9 cellular contexts compared by ENCODE assay signal in genomic region chr2:46230115-46230571, GRCh38.
A peak's percentile ranks its signal among the peaks of the same experiment; 100 is the strongest.
DNase-seq lines count a peak whose midpoint lies in the region; ATAC-seq, FAIRE-seq and TF ChIP-seq lines count a peak whose summit lies in the region.
"Had no signal": no experiment of that assay in that cellular context is flagged by ENCODE, and none has a peak within 500 bp of the region (broad histone marks: within the 10 kb centered on the region; RNA-seq: fewer than 3 reads in every experiment).

No MANE protein-coding gene starts in this region.

- H3K27ac Mint-ChIP-seq in CD8-positive, alpha-beta T cell: peak overlapping the region; percentile 80
- H3K27ac Mint-ChIP-seq in activated T-cell treated with anti-CD3 and anti-CD28 coated beads, Interleukin-2, amount 50 U/mL, for 72 hours: peak overlapping the region; percentile 18

- H3K18ac ChIP-seq in mesenchymal stem cell (ENCODE audit: low read depth in 1 of 2, low read length in 2 of 2): no peak overlapping the region

- H2BK5ac ChIP-seq in mesenchymal stem cell (ENCODE audit: low read depth, low read length, poor library complexity, severe bottlenecking): peak overlapping the region; percentile 9

- intact Hi-C loops in CD8-positive, alpha-beta T cell (cut with DNase I, micrococcal nuclease): no loop called here

- no peak overlapping the region for H2BK12ac ChIP-seq in mesenchymal stem cell (ENCODE audit: low read length in 2 of 2)

- H3K9me3 Mint-ChIP-seq in CD8-positive, alpha-beta T cell: no peaks in the 10 kb centered on the region
- H3K9me3 Mint-ChIP-seq in activated T-cell treated with anti-CD3 and anti-CD28 coated beads, Interleukin-2, amount 50 U/mL, for 72 hours: no peaks in the 10 kb centered on the region

- CTCF ChIA-PET in CD8-positive, alpha-beta T cell (lab: Charles Lee): interaction anchor here (1.1 to 1.4 kb wide), 2 partner anchors 12 to 133 kb away, joined by 3 read pairs; no protein-coding TSS in a partner anchor

- no peaks in the 10 kb centered on the region for H3K27me3 Mint-ChIP-seq in CD8-positive, alpha-beta T cell (ENCODE audit: low read depth)
- no peaks in the 10 kb centered on the region for H3K27me3 Mint-ChIP-seq in activated T-cell treated with anti-CD3 and anti-CD28 coated beads, Interleukin-2, amount 50 U/mL, for 72 hours (ENCODE audit: low read depth)

- no peak overlapping the region for H4K8ac ChIP-seq in mesenchymal stem cell (ENCODE audit: low read length)

- peak; percentile 78 for FAIRE-seq in GM19239 (lab: Jason Lieb, UNC)
- FAIRE-seq in GM12892 (lab: Jason Lieb, UNC): no peak
- FAIRE-seq: bronchial epithelial cell had no signal

- H3K4me3 Mint-ChIP-seq in CD8-positive, alpha-beta T cell: no peak overlapping the region
- H3K4me3 Mint-ChIP-seq in activated T-cell treated with anti-CD3 and anti-CD28 coated beads, Interleukin-2, amount 50 U/mL, for 72 hours: peak overlapping the region; percentile 12 to 61

- POLR2A ChIA-PET in CD8-positive, alpha-beta T cell (lab: Charles Lee): interaction anchor here (0.7 kb wide), 1 partner anchor 196 kb away, joined by 3 read pairs; no protein-coding TSS in a partner anchor

- no peak overlapping the region for H2BK15ac ChIP-seq in mesenchymal stem cell (ENCODE audit: low read depth, poor library complexity, severe bottlenecking)

- DNase-seq in CD8-positive, alpha-beta T cell: peak in 2 of 7 experiments; percentile 7 to 22
- DNase-seq in GM19239 (ENCODE audit: insufficient read length, low spot score) (no peak), mesenchymal stem cell (no peak), NCI-H2171 treated with DMSO at 0.1 percent for 48 hours (lab: John Stamatoyannopoulos, UW) (no peak), GM12892 (ENCODE audit: insufficient read length) (no peak), NCI-H1694 treated with DMSO at 0.1 percent for 48 hours (lab: John Stamatoyannopoulos, UW) (no peak)
- peak; percentile 23 to 60 for DNase-seq in activated T-cell treated with anti-CD3 and anti-CD28 coated beads, Interleukin-2, amount 50 U/mL, for 72 hours

- H3K23ac ChIP-seq in mesenchymal stem cell (ENCODE audit: low read length in 2 of 2): no peak overlapping the region

- H3K4me3 ChIP-seq in CD8-positive, alpha-beta T cell (ENCODE audit: low read depth, low read length): no peak overlapping the region
- no peak overlapping the region for H3K4me3 ChIP-seq in mesenchymal stem cell (ENCODE audit: insufficient read depth in 1 of 2, low read depth in 1 of 2, low read length in 2 of 2)

- TF ChIP-seq POLR2A in GM12892 (IDR thresholded peaks at IDR 0.05; ENCODE audit: low read depth, low read length): no peak

- H3K4ac ChIP-seq in mesenchymal stem cell (ENCODE audit: low read depth in 1 of 2, low read length in 2 of 2): no peak overlapping the region

- no peaks in the 10 kb centered on the region for H3K79me1 ChIP-seq in mesenchymal stem cell (replicated peaks; ENCODE audit: low read length, poor library complexity, severe bottlenecking)

- TF ChIP-seq CTCF in CD8-positive, alpha-beta T cell (IDR thresholded peaks at IDR 0.05): no peak

- no peak overlapping the region for H2BK120ac ChIP-seq in mesenchymal stem cell (ENCODE audit: low read depth, low read length)

- H2AK5ac ChIP-seq in mesenchymal stem cell (ENCODE audit: low read length, severe bottlenecking): peak overlapping the region; percentile 90

- H4K91ac ChIP-seq in mesenchymal stem cell (ENCODE audit: low read length): peak overlapping the region; percentile 30

- H3K36me3 Mint-ChIP-seq in CD8-positive, alpha-beta T cell: no peaks in the 10 kb centered on the region
- peaks cover 0 to 2% of the 10 kb centered on the region in 2 donors for H3K36me3 Mint-ChIP-seq in activated T-cell treated with anti-CD3 and anti-CD28 coated beads, Interleukin-2, amount 50 U/mL, for 72 hours (ENCODE audit: insufficient read depth in 2 of 2)

- H3K4me2 ChIP-seq in mesenchymal stem cell (ENCODE audit: low read length, poor library complexity, severe bottlenecking): no peak overlapping the region

- peaks cover 7% of the 10 kb centered on the region for H3K4me1 Mint-ChIP-seq in CD8-positive, alpha-beta T cell (ENCODE audit: low read depth)
- peaks cover 51% of the 10 kb centered on the region for H3K4me1 Mint-ChIP-seq in activated T-cell treated with anti-CD3 and anti-CD28 coated beads, Interleukin-2, amount 50 U/mL, for 72 hours (ENCODE audit: low read depth)

- 95% methylated on average over 6 of the region's 6 CpGs for WGBS in mesenchymal stem cell

- no peaks in the 10 kb centered on the region for H3K9me3 ChIP-seq in CD8-positive, alpha-beta T cell (ENCODE audit: low read length)
- no peaks in the 10 kb centered on the region for H3K9me3 ChIP-seq in mesenchymal stem cell (ENCODE audit: control insufficient read depth, low read length)

- no peaks in the 10 kb centered on the region for H3K36me3 ChIP-seq in CD8-positive, alpha-beta T cell (ENCODE audit: insufficient read depth, low read length)
- no peaks in the 10 kb centered on the region for H3K36me3 ChIP-seq in mesenchymal stem cell (ENCODE audit: control insufficient read depth in 1 of 2, insufficient read depth in 2 of 2, low read depth in 1 of 2, low read length in 2 of 2)

- peaks cover 7% of the 10 kb centered on the region for H3K4me1 ChIP-seq in CD8-positive, alpha-beta T cell (ENCODE audit: insufficient read depth, low read length)
- peaks cover 27% of the 10 kb centered on the region for H3K4me1 ChIP-seq in mesenchymal stem cell (ENCODE audit: control insufficient read depth, insufficient read depth, low read depth, low read length)

- H3K27ac ChIP-seq in CD8-positive, alpha-beta T cell (ENCODE audit: low read depth, low read length): no peak overlapping the region
- H3K27ac ChIP-seq in mesenchymal stem cell (ENCODE audit: low read length, poor library complexity, severe bottlenecking): peak overlapping the region; percentile 99

- H2AFZ ChIP-seq in mesenchymal stem cell (ENCODE audit: low read depth, low read length): no peak overlapping the region

- H3K14ac ChIP-seq in mesenchymal stem cell (ENCODE audit: low read length in 2 of 2): no peak overlapping the region

- ATAC-seq in CD8-positive, alpha-beta T cell: peak; percentile 49
- ATAC-seq in HG03354 (IDR thresholded peaks at IDR 0.05; ENCODE audit: poor library complexity, severe bottlenecking, unreplicated experiment): peak; percentile 68
- peak; percentile 38 to 50 for ATAC-seq in activated T-cell treated with anti-CD3 and anti-CD28 coated beads, Interleukin-2, amount 50 U/mL, for 72 hours (replicated peaks in 1 of 2)

- no peaks in the 10 kb centered on the region for H3K27me3 ChIP-seq in CD8-positive, alpha-beta T cell (ENCODE audit: insufficient read depth, low read length)
- no peaks in the 10 kb centered on the region for H3K27me3 ChIP-seq in mesenchymal stem cell (ENCODE audit: control insufficient read depth in 1 of 2, insufficient read depth in 1 of 2, low read length in 2 of 2)

- H3K9ac ChIP-seq in mesenchymal stem cell (ENCODE audit: low read length): no peak overlapping the region

Comparison
In these comparisons a context has a peak if more than half of its experiments do, and no peak if none do; other contexts are left out.
1. DNase-seq: peak in activated T-cell treated with anti-CD3 and anti-CD28 coated beads, Interleukin-2, amount 50 U/mL, for 72 hours (2 of 2); none in GM19239 (single experiment), mesenchymal stem cell (single experiment), NCI-H2171 treated with DMSO at 0.1 percent for 48 hours (single experiment), GM12892 (single experiment) and NCI-H1694 treated with DMSO at 0.1 percent for 48 hours (single experiment).
2. Peak in every context shown above with its lines, with median percentiles within 50 percentile points of each other: ATAC-seq.